In the genomic region with DNA sequence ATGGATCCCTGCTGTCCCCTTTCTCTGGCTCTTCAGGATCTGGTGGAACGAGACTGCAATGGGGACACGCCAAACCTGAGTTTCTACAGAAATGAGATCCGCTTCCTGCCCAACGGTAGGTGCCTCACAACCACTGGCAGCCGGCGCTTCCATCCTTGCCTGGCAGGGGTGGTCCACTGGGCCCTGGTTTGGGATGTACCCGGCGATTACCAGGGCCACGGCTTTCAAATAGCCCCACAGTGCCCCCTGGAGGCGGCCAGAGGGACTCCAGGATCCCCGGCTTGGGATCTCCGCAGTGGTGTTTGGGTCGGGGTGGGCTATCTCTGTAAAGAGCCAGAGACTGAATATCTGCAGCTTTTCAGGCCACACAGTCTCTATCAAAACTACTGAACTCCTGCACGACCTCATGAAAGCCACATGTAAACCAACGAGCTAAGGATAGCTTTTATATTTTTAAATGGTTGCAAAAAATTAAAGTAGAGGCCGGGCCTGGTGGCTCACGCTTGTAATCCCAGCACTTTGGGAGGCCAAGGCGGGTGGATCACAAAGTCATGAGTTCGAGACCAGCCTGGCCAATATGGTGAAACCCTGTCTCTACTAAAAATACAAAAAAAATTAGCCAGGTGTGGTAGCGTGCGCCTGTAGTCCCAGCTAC, we compare ENCODE assay signal across 1 cellular context.
TF ChIP-seq lines count a peak whose summit lies in the region.

No MANE protein-coding gene starts in this region.

TF ChIP-seq in WTC11, 78 proteins besides CTCF, POLR2A, EP300 and RAD21 (continued from another document):
- TF ChIP-seq, protein P1, sequence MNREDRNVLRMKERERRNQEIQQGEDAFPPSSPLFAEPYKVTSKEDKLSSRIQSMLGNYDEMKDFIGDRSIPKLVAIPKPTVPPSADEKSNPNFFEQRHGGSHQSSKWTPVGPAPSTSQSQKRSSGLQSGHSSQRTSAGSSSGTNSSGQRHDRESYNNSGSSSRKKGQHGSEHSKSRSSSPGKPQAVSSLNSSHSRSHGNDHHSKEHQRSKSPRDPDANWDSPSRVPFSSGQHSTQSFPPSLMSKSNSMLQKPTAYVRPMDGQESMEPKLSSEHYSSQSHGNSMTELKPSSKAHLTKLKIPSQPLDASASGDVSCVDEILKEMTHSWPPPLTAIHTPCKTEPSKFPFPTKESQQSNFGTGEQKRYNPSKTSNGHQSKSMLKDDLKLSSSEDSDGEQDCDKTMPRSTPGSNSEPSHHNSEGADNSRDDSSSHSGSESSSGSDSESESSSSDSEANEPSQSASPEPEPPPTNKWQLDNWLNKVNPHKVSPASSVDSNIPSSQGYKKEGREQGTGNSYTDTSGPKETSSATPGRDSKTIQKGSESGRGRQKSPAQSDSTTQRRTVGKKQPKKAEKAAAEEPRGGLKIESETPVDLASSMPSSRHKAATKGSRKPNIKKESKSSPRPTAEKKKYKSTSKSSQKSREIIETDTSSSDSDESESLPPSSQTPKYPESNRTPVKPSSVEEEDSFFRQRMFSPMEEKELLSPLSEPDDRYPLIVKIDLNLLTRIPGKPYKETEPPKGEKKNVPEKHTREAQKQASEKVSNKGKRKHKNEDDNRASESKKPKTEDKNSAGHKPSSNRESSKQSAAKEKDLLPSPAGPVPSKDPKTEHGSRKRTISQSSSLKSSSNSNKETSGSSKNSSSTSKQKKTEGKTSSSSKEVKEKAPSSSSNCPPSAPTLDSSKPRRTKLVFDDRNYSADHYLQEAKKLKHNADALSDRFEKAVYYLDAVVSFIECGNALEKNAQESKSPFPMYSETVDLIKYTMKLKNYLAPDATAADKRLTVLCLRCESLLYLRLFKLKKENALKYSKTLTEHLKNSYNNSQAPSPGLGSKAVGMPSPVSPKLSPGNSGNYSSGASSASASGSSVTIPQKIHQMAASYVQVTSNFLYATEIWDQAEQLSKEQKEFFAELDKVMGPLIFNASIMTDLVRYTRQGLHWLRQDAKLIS (CRISPR knock-in tag; IDR thresholded peaks at IDR 0.05; ENCODE audit: borderline replicate concordance) = no peak
- TF ChIP-seq, protein P2, sequence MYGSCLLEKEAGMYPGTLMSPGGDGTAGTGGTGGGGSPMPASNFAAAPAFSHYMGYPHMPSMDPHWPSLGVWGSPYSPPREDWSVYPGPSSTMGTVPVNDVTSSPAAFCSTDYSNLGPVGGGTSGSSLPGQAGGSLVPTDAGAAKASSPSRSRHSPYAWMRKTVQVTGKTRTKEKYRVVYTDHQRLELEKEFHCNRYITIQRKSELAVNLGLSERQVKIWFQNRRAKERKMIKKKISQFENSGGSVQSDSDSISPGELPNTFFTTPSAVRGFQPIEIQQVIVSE (CRISPR knock-in tag; IDR thresholded peaks at IDR 0.05; ENCODE audit: borderline replicate concordance) = no peak
- TF ChIP-seq, protein P3, sequence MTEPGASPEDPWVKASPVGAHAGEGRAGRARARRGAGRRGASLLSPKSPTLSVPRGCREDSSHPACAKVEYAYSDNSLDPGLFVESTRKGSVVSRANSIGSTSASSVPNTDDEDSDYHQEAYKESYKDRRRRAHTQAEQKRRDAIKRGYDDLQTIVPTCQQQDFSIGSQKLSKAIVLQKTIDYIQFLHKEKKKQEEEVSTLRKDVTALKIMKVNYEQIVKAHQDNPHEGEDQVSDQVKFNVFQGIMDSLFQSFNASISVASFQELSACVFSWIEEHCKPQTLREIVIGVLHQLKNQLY (CRISPR knock-in tag; IDR thresholded peaks at IDR 0.05) = no peak
- TF ChIP-seq ZNF138 (CRISPR knock-in tag; conservative IDR thresholded peaks at IDR 0.05) = no peak
- TF ChIP-seq ESRRA (CRISPR knock-in tag; IDR thresholded peaks at IDR 0.05; ENCODE audit: borderline replicate concordance) = no peak
